In genomic region chr22:29912605-29913398, GRCh38 we compare ENCODE assay signal across 12 cellular contexts. TPM values are rescaled to one million over a fixed set of nuclear protein-coding genes. Genes with fewer than 3 reads are reported as not detected.
DNase-seq lines count a peak whose midpoint lies in the region; ATAC-seq and TF ChIP-seq lines count a peak whose summit lies in the region.
"Had no signal": no experiment of that assay in that cellular context is flagged by ENCODE, and none has a peak within 500 bp of the region (broad histone marks: within the 10 kb centered on the region; RNA-seq: fewer than 3 reads in every experiment).

No MANE protein-coding gene starts in this region.

- H3K4me1 ChIP-seq in SJSA1 (replicated peaks) = peaks cover 68% of the 10 kb centered on the region
- H3K4me1 ChIP-seq in naive thymus-derived CD4-positive, alpha-beta T cell (ENCODE audit: control insufficient read depth in 2 of 2, insufficient read depth in 2 of 2, low read length in 2 of 2) = peaks cover 0 to 9% of the 10 kb centered on the region in 2 donors

- H3K9me3 ChIP-seq in SJSA1 (replicated peaks) = no peaks in the 10 kb centered on the region
- no peaks in the 10 kb centered on the region for H3K9me3 ChIP-seq in naive thymus-derived CD4-positive, alpha-beta T cell (ENCODE audit: control insufficient read depth in 2 of 3, low read length in 3 of 3)

- intact Hi-C loops in naive thymus-derived CD4-positive, alpha-beta T cell (cut with micrococcal nuclease) = no loop called here

- no peaks in the 10 kb centered on the region for H3K27me3 ChIP-seq in SJSA1 (replicated peaks)
- H3K27me3 ChIP-seq in naive thymus-derived CD4-positive, alpha-beta T cell (ENCODE audit: control insufficient read depth in 2 of 2, insufficient read depth in 2 of 2, low read length in 2 of 2) = no peaks in the 10 kb centered on the region

- ATAC-seq in GM21367 (IDR thresholded peaks at IDR 0.05; ENCODE audit: unreplicated experiment) (no peak), GM21526 (IDR thresholded peaks at IDR 0.05; ENCODE audit: low FRiP score, unreplicated experiment) (no peak)
- ATAC-seq in naive thymus-derived CD4-positive, alpha-beta T cell = no peak

- CTCF ChIA-PET in naive thymus-derived CD4-positive, alpha-beta T cell (lab: Charles Lee) = interaction anchor here (0.6 kb wide), 1 partner anchor 475 kb away, joined by 3 read pairs; the partner anchor contains the start of gene RFPL1

- TF ChIP-seq CTCF in foreskin fibroblast (IDR thresholded peaks at IDR 0.05; ENCODE audit: low read depth, low read length) (no peak), retinal pigment epithelial cell (conservative IDR thresholded peaks at IDR 0.05; ENCODE audit: low read depth, low read length) (no peak)

- H3K4me3 Mint-ChIP-seq in naive thymus-derived CD4-positive, alpha-beta T cell = peak overlapping the region in 1 of 10 donors; percentile 7

- H3K9me3 Mint-ChIP-seq in naive thymus-derived CD4-positive, alpha-beta T cell = no peaks in the 10 kb centered on the region

- peak overlapping the region; percentile 89 for H3K27ac ChIP-seq in SJSA1
- no peak overlapping the region for H3K27ac ChIP-seq in naive thymus-derived CD4-positive, alpha-beta T cell (ENCODE audit: low read depth, low read length)

- peaks cover 5 to 91% (median 85%) of the 10 kb centered on the region in 7 donors for H3K4me1 Mint-ChIP-seq in naive thymus-derived CD4-positive, alpha-beta T cell

- peak; percentile 17 for DNase-seq in ELF-1 (ENCODE audit: low read depth, low spot score)
- DNase-seq in SJSA1 (ENCODE audit: low read depth in 1 of 2, low spot score in 2 of 2) = peak in 1 of 2 experiments; percentile 62
- DNase-seq in foreskin fibroblast = peak; percentile 76 to 92
- peak; percentile 35 for DNase-seq in retinal pigment epithelial cell (ENCODE audit: low read depth)
- DNase-seq in NCI-H774 (lab: John Stamatoyannopoulos, UW) = no peak
- no peak for DNase-seq in naive thymus-derived CD4-positive, alpha-beta T cell
- DNase-seq: DND-41; islet precursor cell; NCI-H1930; stimulated activated CD4-positive, alpha-beta T cell treated with anti-CD3 and anti-CD28 coated beads, Interleukin-15, amount 100 ng/mL, for 24 hours had no signal

- H3K4me3 ChIP-seq in SJSA1 = no peak overlapping the region
- no peak overlapping the region for H3K4me3 ChIP-seq in foreskin fibroblast (ENCODE audit: low read depth in 1 of 2, low read length in 2 of 2)
- no peak overlapping the region for H3K4me3 ChIP-seq in retinal pigment epithelial cell (ENCODE audit: low read length)
- H3K4me3 ChIP-seq in naive thymus-derived CD4-positive, alpha-beta T cell (ENCODE audit: low read length) = no peak overlapping the region

- no peaks in the 10 kb centered on the region for H3K36me3 ChIP-seq in SJSA1
- no peaks in the 10 kb centered on the region for H3K36me3 ChIP-seq in naive thymus-derived CD4-positive, alpha-beta T cell (ENCODE audit: control insufficient read depth in 2 of 3, insufficient read depth in 3 of 3, low read length in 3 of 3)

- POLR2A ChIA-PET in naive thymus-derived CD4-positive, alpha-beta T cell (lab: Charles Lee) = no interaction called here

- no peak overlapping the region for H3K27ac Mint-ChIP-seq in naive thymus-derived CD4-positive, alpha-beta T cell

- no peaks in the 10 kb centered on the region for H3K27me3 Mint-ChIP-seq in naive thymus-derived CD4-positive, alpha-beta T cell

- peaks cover 0 to 9% (median 0%) of the 10 kb centered on the region in 5 donors for H3K36me3 Mint-ChIP-seq in naive thymus-derived CD4-positive, alpha-beta T cell

RNA-seq across cellular contexts. Expression of gene MTMR3, which starts 29.8 kb away (rescaled TPM):
- 25.6 and 26.4 TPM in 2 replicates for total RNA-seq in SJSA1 (2014; rRNA removed; shearing (Covaris generic))
- total RNA-seq in naive thymus-derived CD4-positive, alpha-beta T cell = 10 to 100 TPM; 33.2 to 88.7 (median 64.6) TPM
- polyA plus RNA-seq in naive thymus-derived CD4-positive, alpha-beta T cell = 10 to 100 TPM; 14.2 to 24.5 TPM

Comparison
In these comparisons a context has a peak if more than half of its experiments do, and no peak if none do; other contexts are left out.
1. DNase-seq: peak in ELF-1 (single experiment), foreskin fibroblast (2 of 2) and retinal pigment epithelial cell (single experiment); none in NCI-H774 (single experiment) and naive thymus-derived CD4-positive, alpha-beta T cell (0 of 9).